Comparison of ENCODE assay signal across 10 cellular contexts in the genomic region with DNA sequence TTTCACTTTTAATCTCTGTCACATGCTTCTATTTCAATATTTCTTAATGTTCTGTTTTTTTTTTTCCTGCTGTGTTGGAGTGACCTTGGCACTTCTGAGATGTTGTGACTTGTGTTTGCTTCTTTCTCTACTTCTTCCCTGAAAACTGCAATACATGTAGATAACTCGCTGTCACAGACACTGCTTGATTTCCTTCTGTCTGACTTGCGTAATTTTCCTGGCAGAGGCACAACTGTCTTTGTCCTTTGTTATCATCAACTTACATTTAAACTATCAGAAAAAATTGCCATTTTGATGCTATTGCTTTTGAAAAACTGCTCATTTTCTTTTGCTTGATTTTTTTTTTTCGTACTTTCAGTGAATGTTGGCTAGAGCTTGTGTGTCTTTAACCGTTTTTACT.
DNase-seq lines count a peak whose midpoint lies in the region; ATAC-seq, FAIRE-seq and TF ChIP-seq lines count a peak whose summit lies in the region.
"Had no signal": no experiment of that assay in that cellular context is flagged by ENCODE, and none has a peak within 500 bp of the region (broad histone marks: within the 10 kb centered on the region; RNA-seq: fewer than 3 reads in every experiment).

No MANE protein-coding gene starts in this region.

- POLR2A ChIA-PET in SK-N-SH (lab: Yijun Ruan, JAX) = no interaction called here

- peaks cover 15 to 48% of the 10 kb centered on the region in 2 experiments for H3K4me1 ChIP-seq in SK-N-SH (ENCODE audit: control insufficient read depth in 1 of 2, insufficient read depth in 2 of 2, low read depth in 1 of 2, low read length in 1 of 2)
- peaks cover 3% of the 10 kb centered on the region for H3K4me1 ChIP-seq in ovary (ENCODE audit: insufficient read depth)
- H3K4me1 ChIP-seq in MM.1S (ENCODE audit: low read length) = peaks cover 9% of the 10 kb centered on the region
- peaks cover 2% of the 10 kb centered on the region for H3K4me1 ChIP-seq in prostate gland (replicated peaks)

- no peaks in the 10 kb centered on the region for H3K36me3 ChIP-seq in SK-N-SH (replicated peaks in 1 of 2; ENCODE audit: control insufficient read depth in 1 of 2, insufficient read depth in 2 of 2, low read length in 1 of 2)
- H3K36me3 ChIP-seq in ovary = no peaks in the 10 kb centered on the region
- H3K36me3 ChIP-seq in MM.1S (replicated peaks; ENCODE audit: insufficient read depth, low read length) = no peaks in the 10 kb centered on the region
- no peaks in the 10 kb centered on the region for H3K36me3 ChIP-seq in prostate gland

- ATAC-seq in GM18517 (IDR thresholded peaks at IDR 0.05; ENCODE audit: unreplicated experiment) = no peak

- H3K9me2 ChIP-seq in SK-N-SH = no peaks in the 10 kb centered on the region
- H3K9me2 ChIP-seq in MM.1S (replicated peaks; ENCODE audit: insufficient read depth, low read length) = no peaks in the 10 kb centered on the region

- TF ChIP-seq POLR2A in H54 (IDR thresholded peaks at IDR 0.05; ENCODE audit: low read depth, low read length) = no peak
- TF ChIP-seq POLR2A in ovary (IDR thresholded peaks at IDR 0.05) = no peak
- TF ChIP-seq POLR2A in prostate gland (IDR thresholded peaks at IDR 0.05) = no peak

- no peak overlapping the region for H3K4me3 Mint-ChIP-seq in nephron progenitor cell

- peak overlapping the region; percentile 11; the same call in 1 of the 2 replicates for H2AFZ ChIP-seq in SK-N-SH (ENCODE audit: low read depth)
- H2AFZ ChIP-seq in MM.1S (ENCODE audit: low read length) = no peak overlapping the region

- H3K27me3 Mint-ChIP-seq in nephron progenitor cell (ENCODE audit: low read depth, poor library complexity) = peaks cover 3% of the 10 kb centered on the region

- H3K9ac ChIP-seq in SK-N-SH = peak overlapping the region; percentile 75
- no peak overlapping the region for H3K9ac ChIP-seq in MM.1S (ENCODE audit: low read length)

- H3K9me3 Mint-ChIP-seq in nephron progenitor cell = peaks cover 14% of the 10 kb centered on the region

- peak overlapping the region; percentile 69 for H3K4me2 ChIP-seq in SK-N-SH
- H3K4me2 ChIP-seq in MM.1S (ENCODE audit: low read depth, low read length) = no peak overlapping the region

- no peaks in the 10 kb centered on the region for H3K9me3 ChIP-seq in SK-N-SH
- no peaks in the 10 kb centered on the region for H3K9me3 ChIP-seq in ovary
- H3K9me3 ChIP-seq in MM.1S (replicated peaks; ENCODE audit: insufficient read depth, low read length) = no peaks in the 10 kb centered on the region
- H3K9me3 ChIP-seq in prostate gland = no peaks in the 10 kb centered on the region

- peaks cover 15% of the 10 kb centered on the region for H3K36me3 Mint-ChIP-seq in nephron progenitor cell (ENCODE audit: low read depth)

- H3K27me3 ChIP-seq in SK-N-SH (ENCODE audit: insufficient read depth) (no peaks in the 10 kb centered on the region), ovary (no peaks in the 10 kb centered on the region), MM.1S (replicated peaks; ENCODE audit: insufficient read depth, low read length) (no peaks in the 10 kb centered on the region), prostate gland (replicated peaks; ENCODE audit: insufficient read depth) (no peaks in the 10 kb centered on the region)

- no peak for TF ChIP-seq RAD21 in SK-N-SH (IDR thresholded peaks at IDR 0.05; ENCODE audit: low read length)

- H3F3A ChIP-seq in SK-N-SH (replicated peaks; ENCODE audit: insufficient read depth) (peaks cover 43% of the 10 kb centered on the region), MM.1S (ENCODE audit: insufficient read depth, low read length) (no peaks in the 10 kb centered on the region)

- H3K4me1 Mint-ChIP-seq in nephron progenitor cell = peaks cover 8% of the 10 kb centered on the region

- DNase-seq in H54 (ENCODE audit: insufficient read length, low spot score) (no peak), SK-N-SH (no peak), fibroblast of gingiva (ENCODE audit: low read depth) (peak; percentile 62), ovary (peak in 3 of 5 donors; percentile 70 to 78 (median 74)), nephron progenitor cell (no peak), MM.1S (no peak), prostate gland (ENCODE audit: low spot score) (no peak)
- DNase-seq: effector CD4-positive, alpha-beta T cell; T1000 had no signal

- TF ChIP-seq EP300 in SK-N-SH (IDR thresholded peaks at IDR 0.05; ENCODE audit: borderline replicate concordance in 1 of 2, low read depth in 1 of 2, low read length in 1 of 2) (peak in 1 of 2 experiments; percentile 28; a peak in 1 of 4 replicates), ovary (IDR thresholded peaks at IDR 0.05) (no peak)

- intact Hi-C loops in ovary (cut with DNase I) = loop anchor here in 3 of 4 donors (5.0 to 10.0 kb wide), 3 partner anchors 65 to 433 kb away; a partner anchor contains a TSS
- intact Hi-C loops in prostate gland (cut with DNase I) = loop anchor here (5.0 to 10.0 kb wide), 3 partner anchors 175 to 433 kb away; a partner anchor contains a TSS

- H4K20me1 ChIP-seq in SK-N-SH (ENCODE audit: insufficient read depth) (no peaks in the 10 kb centered on the region), MM.1S (ENCODE audit: insufficient read depth, low read length) (no peaks in the 10 kb centered on the region)

- H3K27ac ChIP-seq in SK-N-SH (ENCODE audit: low read depth in 2 of 2, low read length in 1 of 2) (peak overlapping the region; percentile 81 to 89; a peak in 3 of 4 replicates), ovary (peak overlapping the region in 1 of 2 donors; percentile 45), MM.1S (ENCODE audit: low read length) (no peak overlapping the region), prostate gland (no peak overlapping the region)

- no peak for TF ChIP-seq CTCF in SK-N-SH (IDR thresholded peaks at IDR 0.05)
- no peak for TF ChIP-seq CTCF in ovary (IDR thresholded peaks at IDR 0.05)
- no peak for TF ChIP-seq CTCF in nephron progenitor cell (IDR thresholded peaks at IDR 0.05)
- no peak for TF ChIP-seq CTCF in MM.1S (IDR thresholded peaks at IDR 0.05; ENCODE audit: low read length)
- TF ChIP-seq CTCF in prostate gland (IDR thresholded peaks at IDR 0.05) = no peak

- H3K27ac Mint-ChIP-seq in nephron progenitor cell = no peak overlapping the region

- FAIRE-seq in H54 (lab: Jason Lieb, UNC) = peak; percentile 89

- H3K79me2 ChIP-seq in SK-N-SH (ENCODE audit: insufficient read depth) = peaks cover 5% of the 10 kb centered on the region; the same call in 1 of the 2 replicates
- H3K79me2 ChIP-seq in MM.1S (ENCODE audit: low read length) = no peaks in the 10 kb centered on the region

- WGBS in SK-N-SH (ENCODE audit: low lambda C conversion rate) = 19% methylated on average over 4 of the region's 4 CpGs
- WGBS in ovary, 3 donors = 5 to 7% (median 6%) methylated on average over 4 of the region's 4 CpGs
- WGBS in prostate gland = 32% methylated on average over 4 of the region's 4 CpGs

- H3K4me3 ChIP-seq in SK-N-SH (ENCODE audit: low read depth in 2 of 2, low read length in 1 of 2) (peak overlapping the region in 1 of 2 experiments; percentile 33; a peak in 3 of 4 replicates), ovary (no peak overlapping the region), MM.1S (ENCODE audit: low read length) (no peak overlapping the region), prostate gland (no peak overlapping the region)

- CTCF ChIA-PET in SK-N-SH (lab: Yijun Ruan, JAX) = no interaction called here

TF ChIP-seq in SK-N-SH, 30 proteins besides CTCF, POLR2A, EP300 and RAD21:
- TF ChIP-seq, protein P1, sequence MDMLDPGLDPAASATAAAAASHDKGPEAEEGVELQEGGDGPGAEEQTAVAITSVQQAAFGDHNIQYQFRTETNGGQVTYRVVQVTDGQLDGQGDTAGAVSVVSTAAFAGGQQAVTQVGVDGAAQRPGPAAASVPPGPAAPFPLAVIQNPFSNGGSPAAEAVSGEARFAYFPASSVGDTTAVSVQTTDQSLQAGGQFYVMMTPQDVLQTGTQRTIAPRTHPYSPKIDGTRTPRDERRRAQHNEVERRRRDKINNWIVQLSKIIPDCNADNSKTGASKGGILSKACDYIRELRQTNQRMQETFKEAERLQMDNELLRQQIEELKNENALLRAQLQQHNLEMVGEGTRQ (IDR thresholded peaks at IDR 0.05; ENCODE audit: borderline replicate concordance, low read depth, low read length) = no peak
- TF ChIP-seq NRF1 (IDR thresholded peaks at IDR 0.05; ENCODE audit: low read depth, low read length) = no peak
- peak; percentile 40; the same call in 1 of the 2 replicates for TF ChIP-seq POLR2AphosphoS5 (IDR thresholded peaks at IDR 0.05; ENCODE audit: low read depth, low read length)
- TF ChIP-seq FOXM1 (IDR thresholded peaks at IDR 0.05; ENCODE audit: low read depth) = no peak
- TF ChIP-seq GABPA (IDR thresholded peaks at IDR 0.05; ENCODE audit: low read depth) = no peak
- no peak for TF ChIP-seq GATA2 (CRISPR knock-in tag; IDR thresholded peaks at IDR 0.05)
- TF ChIP-seq NFIC (IDR thresholded peaks at IDR 0.05; ENCODE audit: borderline replicate concordance) = peak; percentile 65
- TF ChIP-seq MEF2A (IDR thresholded peaks at IDR 0.05; ENCODE audit: borderline replicate concordance, low read depth) = no peak
- TF ChIP-seq FOSL2 (IDR thresholded peaks at IDR 0.05; ENCODE audit: borderline replicate concordance, low read depth) = no peak
- no peak for TF ChIP-seq EZH2phosphoT487 (IDR thresholded peaks at IDR 0.05; ENCODE audit: borderline replicate concordance, low read depth)
- TF ChIP-seq RFX5 (IDR thresholded peaks at IDR 0.05; ENCODE audit: low read length) = no peak
- TF ChIP-seq ELF1 (IDR thresholded peaks at IDR 0.05) = no peak
- TF ChIP-seq, protein P2, sequence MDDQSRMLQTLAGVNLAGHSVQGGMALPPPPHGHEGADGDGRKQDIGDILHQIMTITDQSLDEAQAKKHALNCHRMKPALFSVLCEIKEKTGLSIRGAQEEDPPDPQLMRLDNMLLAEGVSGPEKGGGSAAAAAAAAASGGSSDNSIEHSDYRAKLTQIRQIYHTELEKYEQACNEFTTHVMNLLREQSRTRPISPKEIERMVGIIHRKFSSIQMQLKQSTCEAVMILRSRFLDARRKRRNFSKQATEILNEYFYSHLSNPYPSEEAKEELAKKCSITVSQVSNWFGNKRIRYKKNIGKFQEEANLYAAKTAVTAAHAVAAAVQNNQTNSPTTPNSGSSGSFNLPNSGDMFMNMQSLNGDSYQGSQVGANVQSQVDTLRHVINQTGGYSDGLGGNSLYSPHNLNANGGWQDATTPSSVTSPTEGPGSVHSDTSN (IDR thresholded peaks at IDR 0.05) = peak; percentile 61
- TF ChIP-seq TAF1 (IDR thresholded peaks at IDR 0.05; ENCODE audit: borderline replicate concordance, low read depth, low read length) = 0 out of 2 replicates have a peak, but pooled peaks have one; percentile 23
- TF ChIP-seq TCF12 (IDR thresholded peaks at IDR 0.05) = peak; percentile 53
- TF ChIP-seq MXI1 (IDR thresholded peaks at IDR 0.05; ENCODE audit: low read depth, low read length) = no peak
- no peak for TF ChIP-seq RXRA (IDR thresholded peaks at IDR 0.05; ENCODE audit: borderline replicate concordance, low read depth)
- TF ChIP-seq SMC3 (IDR thresholded peaks at IDR 0.05; ENCODE audit: low read depth, low read length) = no peak

Comparison
In these comparisons a context has a peak if more than half of its experiments do, and no peak if none do; other contexts are left out.
1. DNase-seq: peak in fibroblast of gingiva (single experiment) and ovary (3 of 5); none in H54 (single experiment), SK-N-SH (single experiment), nephron progenitor cell (single experiment), MM.1S (single experiment) and prostate gland (single experiment).
2. H3K27ac ChIP-seq: peak in SK-N-SH (2 of 2); none in MM.1S (single experiment) and prostate gland (0 of 2).